Comparison of ENCODE assay signal across 26 cellular contexts in the genomic region with DNA sequence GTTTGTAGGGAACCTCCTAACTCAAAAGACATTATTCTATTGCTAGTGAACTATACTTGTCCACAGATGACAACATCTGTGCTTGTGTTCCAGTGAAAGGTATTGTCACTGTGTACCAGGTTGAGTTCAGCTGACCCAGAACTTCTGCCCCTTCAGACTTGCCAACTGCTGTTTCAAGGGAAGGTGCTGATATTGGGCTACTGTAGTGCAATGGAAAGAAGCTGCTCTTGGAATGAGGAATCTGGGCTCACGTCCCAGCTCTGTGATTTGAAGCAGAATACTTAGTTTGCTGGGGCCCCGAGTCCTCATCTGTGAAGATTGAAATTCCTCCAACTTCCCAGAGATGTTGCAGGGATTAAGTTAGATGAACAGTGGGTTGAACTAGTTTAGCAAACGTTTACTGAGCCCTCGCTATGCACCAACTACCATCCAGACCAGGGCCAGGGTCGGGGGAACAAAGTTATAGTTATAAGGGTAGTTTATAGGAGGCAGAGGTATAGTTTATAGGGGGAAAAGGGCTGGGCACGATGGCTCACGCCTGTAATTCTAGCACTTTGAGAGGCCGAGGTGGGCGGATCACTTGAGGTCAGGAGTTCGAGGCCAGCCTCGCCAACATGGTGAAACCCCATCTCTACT. TPM values are rescaled to one million over a fixed set of nuclear protein-coding genes. Genes with fewer than 3 reads are reported as not detected.
DNase-seq lines count a peak whose midpoint lies in the region; ATAC-seq and TF ChIP-seq lines count a peak whose summit lies in the region.
"Had no signal": no experiment of that assay in that cellular context is flagged by ENCODE, and none has a peak within 500 bp of the region (broad histone marks: within the 10 kb centered on the region; RNA-seq: fewer than 3 reads in every experiment).

No MANE protein-coding gene starts in this region.

- H3K27me3 ChIP-seq in Caco-2 (replicated peaks; ENCODE audit: control insufficient read depth, insufficient read depth, low read length) (no peaks in the 10 kb centered on the region), gastroesophageal sphincter (no peaks in the 10 kb centered on the region), testis (no peaks in the 10 kb centered on the region), stomach (no peaks in the 10 kb centered on the region), spleen (replicated peaks in 1 of 7) (peaks cover 0 to 21% (median 0%) of the 10 kb centered on the region in 7 donors)

- POLR2A ChIA-PET in Caco-2 (lab: Charles Lee): no interaction called here

- no peak overlapping the region for H3K4me3 Mint-ChIP-seq in Caco-2 (ENCODE audit: unreplicated experiment)
- H3K4me3 Mint-ChIP-seq: activated CD4-positive, alpha-beta T cell treated with anti-CD3 and anti-CD28 coated beads, Interleukin-2, amount 10 ng/mL, durations not matched to agents 7 days and 5 days; activated naive CD8-positive, alpha-beta T cell treated with anti-CD3 and anti-CD28 coated beads, Interleukin-2, amount 10 ng/mL, durations not matched to agents 7 days and 5 days; activated T-cell treated with anti-CD3 and anti-CD28 coated beads, Interleukin-2, amount 50 U/mL, for 24 hours; CD4-positive, alpha-beta T cell; mesothelial cell of epicardium; naive thymus-derived CD4-positive, alpha-beta T cell; stimulated activated naive CD8-positive, alpha-beta T cell treated with anti-CD3 and anti-CD28 coated beads, Interleukin-15, amount 100 ng/mL, for 72 hours had no signal

- H3K4me1 Mint-ChIP-seq in Caco-2 (ENCODE audit: low read depth, unreplicated experiment): peaks cover 25% of the 10 kb centered on the region
- H3K4me1 Mint-ChIP-seq: activated CD4-positive, alpha-beta T cell treated with anti-CD3 and anti-CD28 coated beads, Interleukin-2, amount 10 ng/mL, durations not matched to agents 7 days and 5 days; activated naive CD8-positive, alpha-beta T cell treated with anti-CD3 and anti-CD28 coated beads, Interleukin-2, amount 10 ng/mL, durations not matched to agents 7 days and 5 days; naive thymus-derived CD4-positive, alpha-beta T cell; stimulated activated naive CD8-positive, alpha-beta T cell treated with anti-CD3 and anti-CD28 coated beads, Interleukin-15, amount 100 ng/mL, for 72 hours had no signal

- peak overlapping the region; percentile 73 for H3K27ac Mint-ChIP-seq in Caco-2 (ENCODE audit: unreplicated experiment)
- H3K27ac Mint-ChIP-seq: activated CD4-positive, alpha-beta T cell treated with anti-CD3 and anti-CD28 coated beads, Interleukin-2, amount 10 ng/mL, durations not matched to agents 7 days and 5 days; activated naive CD8-positive, alpha-beta T cell treated with anti-CD3 and anti-CD28 coated beads, Interleukin-2, amount 10 ng/mL, durations not matched to agents 7 days and 5 days; activated T-cell treated with anti-CD3 and anti-CD28 coated beads, Interleukin-2, amount 50 U/mL, for 24 hours; CD4-positive, alpha-beta T cell; naive thymus-derived CD4-positive, alpha-beta T cell; stimulated activated naive CD8-positive, alpha-beta T cell treated with anti-CD3 and anti-CD28 coated beads, Interleukin-15, amount 100 ng/mL, for 72 hours had no signal

- intact Hi-C loops in Caco-2 (cut with micrococcal nuclease; ENCODE audit: unreplicated experiment): no loop called here
- intact Hi-C loops in testis (cut with DNase I; ENCODE audit: low total_unique reads): no loop called here
- intact Hi-C loops in stomach (cut with DNase I; ENCODE audit: low total_unique reads): no loop called here
- intact Hi-C loops in spleen (cut with DNase I; ENCODE audit: low total_unique reads): no loop called here

- H3K27me3 Mint-ChIP-seq in Caco-2 (ENCODE audit: insufficient read depth, unreplicated experiment): no peaks in the 10 kb centered on the region

- TF ChIP-seq POLR2A in gastroesophageal sphincter (IDR thresholded peaks at IDR 0.05) (no peak), testis (IDR thresholded peaks at IDR 0.05) (no peak), stomach (IDR thresholded peaks at IDR 0.05) (no peak), spleen (IDR thresholded peaks at IDR 0.05) (no peak)

- peaks cover 17% of the 10 kb centered on the region for H3K4me1 ChIP-seq in Caco-2
- peaks cover 0 to 9% (median 0%) of the 10 kb centered on the region in 3 donors for H3K4me1 ChIP-seq in gastroesophageal sphincter
- H3K4me1 ChIP-seq in testis: peaks cover 3% of the 10 kb centered on the region
- peaks cover 0 to 13% (median 0%) of the 10 kb centered on the region in 4 donors for H3K4me1 ChIP-seq in stomach
- no peaks in the 10 kb centered on the region for H3K4me1 ChIP-seq in spleen
- H3K4me1 ChIP-seq: psoas muscle had no signal

- 58 to 63% methylated on average over 7 to 9 of the region's 11 CpGs for WGBS in gastroesophageal sphincter (ENCODE audit: low coverage in 1 of 2), 2 donors
- 74 to 75% methylated on average over 11 of the region's 11 CpGs for WGBS in testis, 2 donors
- WGBS in stomach, 5 donors: 65 to 85% (median 80%) methylated on average over 11 of the region's 11 CpGs
- 73 to 90% (median 78%) methylated on average over 11 of the region's 11 CpGs for WGBS in spleen, 5 donors

- ATAC-seq in gastroesophageal sphincter (peak; percentile 60), omental fat pad (ENCODE audit: low FRiP score) (no peak)
- ATAC-seq: naive thymus-derived CD4-positive, alpha-beta T cell; psoas muscle; stimulated activated naive CD8-positive, alpha-beta T cell treated with anti-CD3 and anti-CD28 coated beads, Interleukin-15, amount 100 ng/mL, for 72 hours had no signal

- H3K9me3 ChIP-seq in Caco-2: no peaks in the 10 kb centered on the region
- no peaks in the 10 kb centered on the region for H3K9me3 ChIP-seq in gastroesophageal sphincter
- H3K9me3 ChIP-seq in testis: no peaks in the 10 kb centered on the region
- no peaks in the 10 kb centered on the region for H3K9me3 ChIP-seq in stomach
- H3K9me3 ChIP-seq in spleen: no peaks in the 10 kb centered on the region
- H3K9me3 ChIP-seq: psoas muscle had no signal

- no TSS peak for BruUV-seq in Caco-2 (replicated peaks; lab: Mats Ljungman, UMichigan)

- no peak for TF ChIP-seq CTCF in Caco-2 (IDR thresholded peaks at IDR 0.05; ENCODE audit: insufficient read depth in 1 of 2, low read depth in 1 of 2, low read length in 1 of 2, severe bottlenecking in 1 of 2, unreplicated experiment in 1 of 2)
- TF ChIP-seq CTCF in gastroesophageal sphincter (IDR thresholded peaks at IDR 0.05): no peak
- TF ChIP-seq CTCF in testis (IDR thresholded peaks at IDR 0.05): no peak
- no peak for TF ChIP-seq CTCF in stomach (IDR thresholded peaks at IDR 0.05)
- no peak for TF ChIP-seq CTCF in omental fat pad (IDR thresholded peaks at IDR 0.05)
- TF ChIP-seq CTCF in spleen (IDR thresholded peaks at IDR 0.05 in 8 of 11, conservative IDR thresholded peaks at IDR 0.05 in 3 of 11): no peak

- H3K36me3 Mint-ChIP-seq in Caco-2 (ENCODE audit: insufficient read depth, unreplicated experiment): peaks cover 9% of the 10 kb centered on the region
- H3K36me3 Mint-ChIP-seq: activated naive CD8-positive, alpha-beta T cell treated with anti-CD3 and anti-CD28 coated beads, Interleukin-2, amount 10 ng/mL, durations not matched to agents 7 days and 5 days; naive thymus-derived CD4-positive, alpha-beta T cell had no signal

- no peaks in the 10 kb centered on the region for H3K36me3 ChIP-seq in Caco-2 (ENCODE audit: control insufficient read depth, insufficient read depth, low read length)
- no peaks in the 10 kb centered on the region for H3K36me3 ChIP-seq in gastroesophageal sphincter
- no peaks in the 10 kb centered on the region for H3K36me3 ChIP-seq in testis (ENCODE audit: low read depth, missing control alignments)
- peaks cover 0 to 42% (median 25%) of the 10 kb centered on the region in 4 donors for H3K36me3 ChIP-seq in stomach
- peaks cover 0 to 44% (median 3%) of the 10 kb centered on the region in 6 donors for H3K36me3 ChIP-seq in spleen

- TF ChIP-seq EP300 in gastroesophageal sphincter (IDR thresholded peaks at IDR 0.05): no peak
- TF ChIP-seq EP300 in stomach (IDR thresholded peaks at IDR 0.05): no peak

- H3K4me3 ChIP-seq in Caco-2 (ENCODE audit: low read depth, low read length) (no peak overlapping the region), gastroesophageal sphincter (no peak overlapping the region), testis (no peak overlapping the region), stomach (no peak overlapping the region), spleen (no peak overlapping the region)
- H3K4me3 ChIP-seq: PC-9, psoas muscle, skin epidermis had no signal

- no peaks in the 10 kb centered on the region for H3K9me3 Mint-ChIP-seq in Caco-2 (ENCODE audit: unreplicated experiment)
- H3K9me3 Mint-ChIP-seq: activated CD4-positive, alpha-beta T cell treated with anti-CD3 and anti-CD28 coated beads, Interleukin-2, amount 10 ng/mL, durations not matched to agents 7 days and 5 days; activated naive CD8-positive, alpha-beta T cell treated with anti-CD3 and anti-CD28 coated beads, Interleukin-2, amount 10 ng/mL, durations not matched to agents 7 days and 5 days; activated T-cell treated with anti-CD3 and anti-CD28 coated beads, Interleukin-2, amount 50 U/mL, for 24 hours; CD4-positive, alpha-beta T cell; mesothelial cell of epicardium; stimulated activated naive CD8-positive, alpha-beta T cell treated with anti-CD3 and anti-CD28 coated beads, Interleukin-15, amount 100 ng/mL, for 72 hours had no signal

- CTCF ChIA-PET in Caco-2 (lab: Charles Lee): no interaction called here

- H3K27ac ChIP-seq in gastroesophageal sphincter: peak overlapping the region in 2 of 4 donors; percentile 29 to 42
- peak overlapping the region in 1 of 2 donors; percentile 11 for H3K27ac ChIP-seq in testis
- peak overlapping the region in 1 of 5 donors; percentile 1 for H3K27ac ChIP-seq in stomach
- no peak overlapping the region for H3K27ac ChIP-seq in spleen
- H3K27ac ChIP-seq: PC-9, psoas muscle, skin epidermis had no signal

- DNase-seq in Caco-2 (no peak), amniotic epithelial cell (ENCODE audit: low read depth) (peak; percentile 33), testis (peak; percentile 32), stomach (no peak), omental fat pad (ENCODE audit: low spot score) (no peak), spleen (no peak)
- DNase-seq: activated CD4-positive, alpha-beta T cell treated with anti-CD3 and anti-CD28 coated beads, Interleukin-2, amount 10 ng/mL, durations not matched to agents 7 days and 5 days; activated gamma-delta T cell; activated naive CD8-positive, alpha-beta T cell treated with anti-CD3 and anti-CD28 coated beads, Interleukin-2, amount 10 ng/mL, durations not matched to agents 7 days and 5 days; activated T-cell treated with anti-CD3 and anti-CD28 coated beads, Interleukin-2, amount 50 U/mL, for 24 hours; CD4-positive, alpha-beta T cell; DMS 273 treated with DMSO at 0.1 percent for 48 hours; hypothalamus; naive thymus-derived CD4-positive, alpha-beta T cell; NCI-H1048; NCI-H1694 treated with DMSO at 0.1 percent for 48 hours; NCI-H2171 treated with DMSO at 0.1 percent for 48 hours; NCI-H524; PC-9; psoas muscle; SHP77; stimulated activated naive CD8-positive, alpha-beta T cell treated with anti-CD3 and anti-CD28 coated beads, Interleukin-15, amount 100 ng/mL, for 72 hours; trophoblast cell had no signal

RNA-seq across cellular contexts. Expression of a gene that starts 15.9 kb away (rescaled TPM):
- 59.3 and 62.9 TPM in 2 replicates for total RNA-seq in Caco-2 (2022)
- 10 to 100 TPM; 18.5 to 24.3 (median 20.7) TPM for total RNA-seq in gastroesophageal sphincter
- total RNA-seq in testis: 10 to 100 TPM; 24.6 to 26.8 TPM
- polyA plus RNA-seq in testis (ENCODE audit: insufficient read depth, low read depth, low replicate concordance): 20.0 TPM
- 10 to 100 TPM in 3 of 5 donors, 1 to 10 TPM in 2; 1.8 to 48.3 (median 28.8) TPM for total RNA-seq in stomach
- polyA plus RNA-seq in stomach: 10 to 100 TPM; 12.6 to 24.7 (median 16.4) TPM
- 10 to 100 TPM; 20.7 to 37.2 (median 28.2) TPM for total RNA-seq in omental fat pad
- 10 to 100 TPM; 21.9 to 41.8 (median 26.7) TPM for total RNA-seq in spleen
- 10 to 100 TPM; 11.2 to 39.8 (median 17.6) TPM for polyA plus RNA-seq in spleen

Comparison
In these comparisons a context has a peak if more than half of its experiments do, and no peak if none do; other contexts are left out.
1. DNase-seq: peak in amniotic epithelial cell (single experiment) and testis (single experiment); none in Caco-2 (0 of 2), stomach (single experiment), omental fat pad (single experiment) and spleen (single experiment).